12 cellular contexts compared by ENCODE assay signal in genomic region chr3:4508048-4508981, GRCh38. TPM values are rescaled to one million over a fixed set of nuclear protein-coding genes. Genes with fewer than 3 reads are reported as not detected.
DNase-seq lines count a peak whose midpoint lies in the region; ATAC-seq and TF ChIP-seq lines count a peak whose summit lies in the region.
"Had no signal": no experiment of that assay in that cellular context is flagged by ENCODE, and none has a peak within 500 bp of the region (broad histone marks: within the 10 kb centered on the region; RNA-seq: fewer than 3 reads in every experiment).

No MANE protein-coding gene starts in this region.

- H3K27ac ChIP-seq in WERI-Rb-1: no peak overlapping the region

- peak; percentile 68 for ATAC-seq in GM19397 (IDR thresholded peaks at IDR 0.05; ENCODE audit: unreplicated experiment)
- peak; percentile 45 for ATAC-seq in HG03025 (IDR thresholded peaks at IDR 0.05; ENCODE audit: low FRiP score, unreplicated experiment)
- ATAC-seq in activated T-helper 17 cell treated with anti-CD3 and anti-CD28 coated beads, Interleukin-2, amount 50 U/mL, for 72 hours (replicated peaks): peak; percentile 7
- no peak for ATAC-seq in naive thymus-derived CD8-positive, alpha-beta T cell

- H3K27ac Mint-ChIP-seq in activated T-helper 17 cell treated with anti-CD3 and anti-CD28 coated beads, Interleukin-2, amount 50 U/mL, for 72 hours: peak overlapping the region; percentile 25
- peak overlapping the region in 4 of 10 donors; percentile 17 to 58 (median 38) for H3K27ac Mint-ChIP-seq in naive thymus-derived CD8-positive, alpha-beta T cell
- H3K27ac Mint-ChIP-seq: activated T-helper 1 cell treated with anti-CD3 and anti-CD28 coated beads, Interleukin-12 subunit alpha, Interleukin-12 subunit beta, Interleukin-2, Interleukin-4 antibody, amounts not matched to agents 30 ng/mL and 10 ng/mL and 1 ng/mL, durations not matched to agents 14 hours and 24 hours and 36 hours had no signal

- TF ChIP-seq CTCF in WERI-Rb-1 (IDR thresholded peaks at IDR 0.05; ENCODE audit: low read depth, low read length): no peak

- no peaks in the 10 kb centered on the region for H3K36me3 ChIP-seq in WERI-Rb-1

- peaks cover 11% of the 10 kb centered on the region for H3K36me3 Mint-ChIP-seq in activated T-helper 17 cell treated with anti-CD3 and anti-CD28 coated beads, Interleukin-2, amount 50 U/mL, for 72 hours (ENCODE audit: low read depth)
- H3K36me3 Mint-ChIP-seq in naive thymus-derived CD8-positive, alpha-beta T cell: peaks cover 0 to 13% (median 6%) of the 10 kb centered on the region in 3 donors

- H3K4me3 Mint-ChIP-seq in activated T-helper 17 cell treated with anti-CD3 and anti-CD28 coated beads, Interleukin-2, amount 50 U/mL, for 72 hours: peak overlapping the region; percentile 4
- peak overlapping the region in 1 of 10 donors; percentile 50 for H3K4me3 Mint-ChIP-seq in naive thymus-derived CD8-positive, alpha-beta T cell
- H3K4me3 Mint-ChIP-seq: activated T-helper 1 cell treated with anti-CD3 and anti-CD28 coated beads, Interleukin-12 subunit alpha, Interleukin-12 subunit beta, Interleukin-2, Interleukin-4 antibody, amounts not matched to agents 30 ng/mL and 10 ng/mL and 1 ng/mL, durations not matched to agents 14 hours and 24 hours and 36 hours had no signal

- no peaks in the 10 kb centered on the region for H3K27me3 ChIP-seq in WERI-Rb-1 (ENCODE audit: insufficient read depth, low read depth, severe bottlenecking)

- DNase-seq in ELF-1 (ENCODE audit: low read depth, low spot score) (peak; percentile 41), WERI-Rb-1 (no peak), DMS53 (lab: John Stamatoyannopoulos, UW) (no peak), retina (no peak)
- DNase-seq in naive thymus-derived CD8-positive, alpha-beta T cell: no peak
- DNase-seq: CD8-positive, alpha-beta memory T cell; mesenchymal stem cell; stimulated activated CD4-positive, alpha-beta T cell treated with anti-CD3 and anti-CD28 coated beads, Interleukin-2, amount 100 ng/mL, for 24 hours had no signal

- H3K9me3 Mint-ChIP-seq in activated T-helper 17 cell treated with anti-CD3 and anti-CD28 coated beads, Interleukin-2, amount 50 U/mL, for 72 hours: no peaks in the 10 kb centered on the region
- no peaks in the 10 kb centered on the region for H3K9me3 Mint-ChIP-seq in naive thymus-derived CD8-positive, alpha-beta T cell
- H3K9me3 Mint-ChIP-seq: activated T-helper 1 cell treated with anti-CD3 and anti-CD28 coated beads, Interleukin-12 subunit alpha, Interleukin-12 subunit beta, Interleukin-2, Interleukin-4 antibody, amounts not matched to agents 30 ng/mL and 10 ng/mL and 1 ng/mL, durations not matched to agents 14 hours and 24 hours and 36 hours; CD8-positive, alpha-beta memory T cell had no signal

- POLR2A ChIA-PET in naive thymus-derived CD8-positive, alpha-beta T cell (lab: Charles Lee): interaction anchor here (1.2 to 2.9 kb wide), 3 partner anchors 10 to 15 kb away, joined by 3 to 11 read pairs (median 6); partner anchors contain the start of gene ITPR1

- H3K4me1 Mint-ChIP-seq in activated T-helper 17 cell treated with anti-CD3 and anti-CD28 coated beads, Interleukin-2, amount 50 U/mL, for 72 hours: peaks cover 27% of the 10 kb centered on the region
- H3K4me1 Mint-ChIP-seq in naive thymus-derived CD8-positive, alpha-beta T cell: peaks cover 47 to 96% (median 80%) of the 10 kb centered on the region in 4 donors

- no peaks in the 10 kb centered on the region for H3K9me3 ChIP-seq in WERI-Rb-1 (ENCODE audit: severe bottlenecking)

- H3K27me3 Mint-ChIP-seq in activated T-helper 17 cell treated with anti-CD3 and anti-CD28 coated beads, Interleukin-2, amount 50 U/mL, for 72 hours: no peaks in the 10 kb centered on the region
- H3K27me3 Mint-ChIP-seq in naive thymus-derived CD8-positive, alpha-beta T cell: no peaks in the 10 kb centered on the region
- H3K27me3 Mint-ChIP-seq: CD8-positive, alpha-beta memory T cell had no signal

- H3K4me3 ChIP-seq in WERI-Rb-1 (ENCODE audit: low read depth, low read length): no peak overlapping the region

RNA-seq across cellular contexts. Expression of gene ITPR1, which starts 15.2 kb away (rescaled TPM):
- 10 to 100 TPM; 78.5 to 84.6 TPM for total RNA-seq in activated T-helper 17 cell treated with anti-CD3 and anti-CD28 coated beads, Interleukin-2, amount 50 U/mL, for 72 hours
- total RNA-seq in naive thymus-derived CD8-positive, alpha-beta T cell: 10 to 100 TPM; 78.7 to 80.4 TPM
- 10 to 100 TPM in 1 of 3 donors, 1 to 10 TPM in 2; 8.3 to 10.6 (median 9.7) TPM for polyA plus RNA-seq in naive thymus-derived CD8-positive, alpha-beta T cell

RNA-seq across cellular contexts. Expression of gene SUMF1, which starts 41.2 kb away (rescaled TPM):
- 1 to 10 TPM; 5.9 to 7.6 TPM for total RNA-seq in activated T-helper 17 cell treated with anti-CD3 and anti-CD28 coated beads, Interleukin-2, amount 50 U/mL, for 72 hours
- 10 to 100 TPM; 13.7 to 14.2 TPM for total RNA-seq in naive thymus-derived CD8-positive, alpha-beta T cell
- 10 to 100 TPM; 23.4 to 36.4 (median 30.6) TPM for polyA plus RNA-seq in naive thymus-derived CD8-positive, alpha-beta T cell

Comparison
In these comparisons a context has a peak if more than half of its experiments do, and no peak if none do; other contexts are left out.
1. ATAC-seq: peak in GM19397 (single experiment), HG03025 (single experiment) and activated T-helper 17 cell treated with anti-CD3 and anti-CD28 coated beads, Interleukin-2, amount 50 U/mL, for 72 hours (single experiment); none in naive thymus-derived CD8-positive, alpha-beta T cell (0 of 2).